In genomic region chr11:107017433-107018227, GRCh38 we compare ENCODE assay signal across 8 cellular contexts.
DNase-seq lines count a peak whose midpoint lies in the region; ATAC-seq lines count a peak whose summit lies in the region.

No MANE protein-coding gene starts in this region.

- ATAC-seq in GM19023 (IDR thresholded peaks at IDR 0.05; ENCODE audit: unreplicated experiment) (peak; percentile 68), HG03108 (IDR thresholded peaks at IDR 0.05; ENCODE audit: unreplicated experiment) (peak; percentile 53)
- ATAC-seq in stimulated activated naive B cell treated with anti-CD40 and anti-IgM and Interleukin-4, amounts not matched to agents 10 μg/mL and 1 μg/mL and 100 μg/mL, for 72 hours (replicated peaks) = peak; percentile 67 to 71

- no peaks in the 10 kb centered on the region for H3K36me3 ChIP-seq in NT2/D1 (ENCODE audit: insufficient read depth, insufficient read length, low read length)

- no peaks in the 10 kb centered on the region for H3K9me3 Mint-ChIP-seq in stimulated activated naive B cell treated with anti-CD40 and anti-IgM and Interleukin-4, amounts not matched to agents 10 μg/mL and 1 μg/mL and 100 μg/mL, for 72 hours

- DNase-seq in COR-L47 (lab: John Stamatoyannopoulos, UW) = peak; percentile 22
- DNase-seq in NT2/D1 (ENCODE audit: low read depth, low spot score) = peak; percentile 59
- peak in 54 of 61 donors; percentile 32 to 86 (median 61) for DNase-seq in caudate nucleus (lab: John Stamatoyannopoulos, UW)
- DNase-seq in kidney glomerular epithelial cell (lab: John Stamatoyannopoulos, UW) = peak; percentile 33
- DNase-seq in stimulated activated naive B cell treated with anti-CD40 and anti-IgM and Interleukin-4, amounts not matched to agents 10 μg/mL and 1 μg/mL and 100 μg/mL, for 72 hours = no peak
- no peak for DNase-seq in COLO829 (ENCODE audit: low spot score)

- H3K9me3 ChIP-seq in NT2/D1 (ENCODE audit: insufficient read depth, low read length) = no peaks in the 10 kb centered on the region

- peaks cover 35 to 46% of the 10 kb centered on the region in 2 donors for H3K27me3 Mint-ChIP-seq in stimulated activated naive B cell treated with anti-CD40 and anti-IgM and Interleukin-4, amounts not matched to agents 10 μg/mL and 1 μg/mL and 100 μg/mL, for 72 hours

- H3K36me3 Mint-ChIP-seq in stimulated activated naive B cell treated with anti-CD40 and anti-IgM and Interleukin-4, amounts not matched to agents 10 μg/mL and 1 μg/mL and 100 μg/mL, for 72 hours = no peaks in the 10 kb centered on the region

- H3K4me3 ChIP-seq in NT2/D1 (ENCODE audit: insufficient read length, low read depth) = peak overlapping the region; percentile 42

- peaks cover 5 to 7% of the 10 kb centered on the region in 2 donors for H3K4me1 Mint-ChIP-seq in stimulated activated naive B cell treated with anti-CD40 and anti-IgM and Interleukin-4, amounts not matched to agents 10 μg/mL and 1 μg/mL and 100 μg/mL, for 72 hours

- peak overlapping the region; percentile 59 for H3K27ac ChIP-seq in caudate nucleus (ENCODE audit: low read depth, low read length)

- H3K9ac ChIP-seq in NT2/D1 (ENCODE audit: insufficient read length, low read depth) = peak overlapping the region; percentile 56

- no peaks in the 10 kb centered on the region for H3K4me1 ChIP-seq in NT2/D1 (ENCODE audit: insufficient read depth, insufficient read length)

- peak overlapping the region; percentile 35 to 53 for H3K4me3 Mint-ChIP-seq in stimulated activated naive B cell treated with anti-CD40 and anti-IgM and Interleukin-4, amounts not matched to agents 10 μg/mL and 1 μg/mL and 100 μg/mL, for 72 hours

- peaks cover 13% of the 10 kb centered on the region for H3K27me3 ChIP-seq in NT2/D1 (ENCODE audit: insufficient read depth, insufficient read length)

- H3K27ac Mint-ChIP-seq in stimulated activated naive B cell treated with anti-CD40 and anti-IgM and Interleukin-4, amounts not matched to agents 10 μg/mL and 1 μg/mL and 100 μg/mL, for 72 hours = no peak overlapping the region

Comparison
In these comparisons a context has a peak if more than half of its experiments do, and no peak if none do; other contexts are left out.
1. DNase-seq: peak in COR-L47 (single experiment), NT2/D1 (single experiment), caudate nucleus (54 of 61) and kidney glomerular epithelial cell (single experiment); none in stimulated activated naive B cell treated with anti-CD40 and anti-IgM and Interleukin-4, amounts not matched to agents 10 μg/mL and 1 μg/mL and 100 μg/mL, for 72 hours (single experiment) and COLO829 (single experiment).
2. Peak in every context shown above with its lines, with median percentiles within 50 percentile points of each other: ATAC-seq.